In genomic region chr6:169812257-169812644, GRCh38 we compare ENCODE assay signal across 20 cellular contexts.
A peak's percentile ranks its signal among the peaks of the same experiment; 100 is the strongest.
DNase-seq lines count a peak whose midpoint lies in the region; ATAC-seq and TF ChIP-seq lines count a peak whose summit lies in the region.
"Had no signal": no experiment of that assay in that cellular context is flagged by ENCODE, and none has a peak within 500 bp of the region (broad histone marks: within the 10 kb centered on the region; RNA-seq: fewer than 3 reads in every experiment).

No MANE protein-coding gene starts in this region.

- H3K27ac ChIP-seq in Peyer's patch, result no peak overlapping the region
- no peak overlapping the region for H3K27ac ChIP-seq in endodermal cell (ENCODE audit: low read depth, low read length)
- no peak overlapping the region for H3K27ac ChIP-seq in neuronal stem cell (replicated peaks; ENCODE audit: low read length)
- H3K27ac ChIP-seq in upper lobe of right lung, result no peak overlapping the region
- H3K27ac ChIP-seq: C4-2B, HL-60 had no signal

- H3K36me3 Mint-ChIP-seq in endodermal cell (ENCODE audit: low read depth), result no peaks in the 10 kb centered on the region
- H3K36me3 Mint-ChIP-seq in T-helper 2 cell treated with Interferon-gamma antibody and Interleukin-4, amounts not matched to agents 5 μg/mL and 100 μg/mL, for 36 hours (ENCODE audit: low read depth), result no peaks in the 10 kb centered on the region
- H3K36me3 Mint-ChIP-seq: CD8-positive, alpha-beta T cell had no signal

- H3K27ac Mint-ChIP-seq in endodermal cell, result peak overlapping the region; percentile 52
- no peak overlapping the region for H3K27ac Mint-ChIP-seq in T-helper 2 cell treated with Interferon-gamma antibody and Interleukin-4, amounts not matched to agents 5 μg/mL and 100 μg/mL, for 36 hours
- H3K27ac Mint-ChIP-seq: B cell; CD8-positive, alpha-beta T cell had no signal

- H3K4me2 ChIP-seq in neuronal stem cell (ENCODE audit: insufficient read depth, low read length, poor library complexity, severe bottlenecking), result no peak overlapping the region

- H2AK5ac ChIP-seq in neuronal stem cell (ENCODE audit: low read depth, low read length), result peak overlapping the region; percentile 99

- TF ChIP-seq CTCF in Peyer's patch (IDR thresholded peaks at IDR 0.05), result no peak
- TF ChIP-seq CTCF in endodermal cell (conservative IDR thresholded peaks at IDR 0.05), result no peak
- no peak for TF ChIP-seq CTCF in upper lobe of right lung (IDR thresholded peaks at IDR 0.05)

- TF ChIP-seq POLR2A in Peyer's patch (IDR thresholded peaks at IDR 0.05), result no peak

- H2BK120ac ChIP-seq in neuronal stem cell (ENCODE audit: low read depth, low read length), result peak overlapping the region; percentile 96

- 94 to 100% methylated on average over 7 to 17 of the region's 17 CpGs for WGBS in endodermal cell (ENCODE audit: insufficient coverage in 1 of 2, insufficient read length in 1 of 2), 2 experiments
- WGBS in neuronal stem cell (ENCODE audit: extremely low coverage in 2 of 2, insufficient read length in 2 of 2, insufficient replicate concordance in 1 of 2), 2 donors, result no CpG with 5 or more reads among the region's 17 CpGs

- H3K9ac ChIP-seq in endodermal cell (ENCODE audit: extremely low read depth, low read length, poor library complexity, severe bottlenecking) (no peak overlapping the region), neuronal stem cell (ENCODE audit: low read depth, low read length, poor library complexity) (no peak overlapping the region)

- peaks cover 25% of the 10 kb centered on the region for H3K9me3 Mint-ChIP-seq in endodermal cell
- H3K9me3 Mint-ChIP-seq in T-helper 2 cell treated with Interferon-gamma antibody and Interleukin-4, amounts not matched to agents 5 μg/mL and 100 μg/mL, for 36 hours, result peaks cover 7% of the 10 kb centered on the region

- no peak for ATAC-seq in upper lobe of right lung
- ATAC-seq: CD8-positive, alpha-beta T cell; HCT116 had no signal

- no peaks in the 10 kb centered on the region for H3K4me1 ChIP-seq in Peyer's patch
- H3K4me1 ChIP-seq in endodermal cell (ENCODE audit: control insufficient read depth, insufficient read depth, low read length), result peaks cover 22% of the 10 kb centered on the region
- peaks cover 0 to 17% of the 10 kb centered on the region in 2 donors for H3K4me1 ChIP-seq in neuronal stem cell (ENCODE audit: control insufficient read depth in 2 of 2, insufficient read depth in 1 of 2, low read depth in 1 of 2, low read length in 2 of 2)
- H3K4me1 ChIP-seq in upper lobe of right lung, result no peaks in the 10 kb centered on the region

- H3K14ac ChIP-seq in neuronal stem cell (ENCODE audit: low read length), result no peak overlapping the region

- intact Hi-C loops in upper lobe of right lung (cut with DNase I), result no loop called here

- H2BK15ac ChIP-seq in neuronal stem cell (ENCODE audit: low read length), result peak overlapping the region; percentile 95

- H2AFZ ChIP-seq in neuronal stem cell (ENCODE audit: low read length), result no peak overlapping the region

- peaks cover 28% of the 10 kb centered on the region for H3K4me1 Mint-ChIP-seq in endodermal cell
- H3K4me1 Mint-ChIP-seq in T-helper 2 cell treated with Interferon-gamma antibody and Interleukin-4, amounts not matched to agents 5 μg/mL and 100 μg/mL, for 36 hours (ENCODE audit: low read depth), result peaks cover 5% of the 10 kb centered on the region

- H3K4ac ChIP-seq in neuronal stem cell (ENCODE audit: low read length), result peak overlapping the region; percentile 94

- H3K27me3 ChIP-seq in Peyer's patch, result no peaks in the 10 kb centered on the region
- no peaks in the 10 kb centered on the region for H3K27me3 ChIP-seq in endodermal cell (ENCODE audit: control insufficient read depth, insufficient read depth, low read length, poor library complexity, severe bottlenecking)
- H3K27me3 ChIP-seq in neuronal stem cell (ENCODE audit: control insufficient read depth in 3 of 3, insufficient read depth in 3 of 3, low read depth in 1 of 3, low read length in 3 of 3), result no peaks in the 10 kb centered on the region
- no peaks in the 10 kb centered on the region for H3K27me3 ChIP-seq in upper lobe of right lung

- H3K18ac ChIP-seq in neuronal stem cell (ENCODE audit: low read length), result peak overlapping the region; percentile 98

- no peaks in the 10 kb centered on the region for H3K36me3 ChIP-seq in Peyer's patch
- no peaks in the 10 kb centered on the region for H3K36me3 ChIP-seq in endodermal cell (ENCODE audit: control insufficient read depth, insufficient read depth, low read length)
- no peaks in the 10 kb centered on the region for H3K36me3 ChIP-seq in neuronal stem cell (replicated peaks in 1 of 2; ENCODE audit: control insufficient read depth in 2 of 2, insufficient read depth in 2 of 2, low read length in 2 of 2)
- H3K36me3 ChIP-seq in upper lobe of right lung, result no peaks in the 10 kb centered on the region

- peak overlapping the region; percentile 60 for H3K23ac ChIP-seq in neuronal stem cell (ENCODE audit: low read depth, low read length, poor library complexity)

- H3K9me3 ChIP-seq in Peyer's patch, result peaks cover 0 to 3% (median 0%) of the 10 kb centered on the region in 4 donors
- H3K9me3 ChIP-seq in endodermal cell (ENCODE audit: control insufficient read depth, low read length), result peaks cover 9% of the 10 kb centered on the region
- peaks cover 0 to 3% of the 10 kb centered on the region in 2 donors for H3K9me3 ChIP-seq in neuronal stem cell (replicated peaks in 1 of 2; ENCODE audit: control insufficient read depth in 2 of 2, insufficient read depth in 1 of 2, low read depth in 1 of 2, low read length in 2 of 2)
- no peaks in the 10 kb centered on the region for H3K9me3 ChIP-seq in upper lobe of right lung

- no peak overlapping the region for H3K4me3 Mint-ChIP-seq in endodermal cell
- H3K4me3 Mint-ChIP-seq in T-helper 2 cell treated with Interferon-gamma antibody and Interleukin-4, amounts not matched to agents 5 μg/mL and 100 μg/mL, for 36 hours, result no peak overlapping the region
- H3K4me3 Mint-ChIP-seq: B cell; CD8-positive, alpha-beta T cell had no signal

- H4K91ac ChIP-seq in neuronal stem cell (ENCODE audit: low read depth, low read length, poor library complexity), result no peak overlapping the region

- DNase-seq in Peyer's patch (peak in 2 of 3 donors; percentile 24 to 37), endodermal cell (no peak), neuronal stem cell (ENCODE audit: low spot score) (no peak), upper lobe of right lung (peak; percentile 55), HuH-7.5 (ENCODE audit: low spot score) (no peak)
- no peak for DNase-seq in activated T-cell treated with anti-CD3 and anti-CD28 coated beads, Interleukin-2, amount 50 U/mL, for 48 hours
- DNase-seq in T-helper 2 cell treated with Interferon-gamma antibody and Interleukin-4, amounts not matched to agents 5 μg/mL and 100 μg/mL, for 36 hours (ENCODE audit: low spot score), result no peak
- DNase-seq: CD8-positive, alpha-beta T cell; DMS 273 treated with DMSO at 0.1 percent for 48 hours; DMS79; GF-D8; Karpas-422; NCI-H1105; NCI-H2029; NCI-H526 treated with DMSO at 0.1 percent for 48 hours; SHP77 treated with DMSO at 0.1 percent for 48 hours had no signal

- H3K4me3 ChIP-seq in Peyer's patch (no peak overlapping the region), endodermal cell (ENCODE audit: low read length) (no peak overlapping the region), neuronal stem cell (ENCODE audit: low read length in 2 of 2) (no peak overlapping the region), upper lobe of right lung (no peak overlapping the region)

- H4K8ac ChIP-seq in neuronal stem cell (ENCODE audit: low read depth, low read length), result no peak overlapping the region

- peaks cover 7% of the 10 kb centered on the region for H3K27me3 Mint-ChIP-seq in endodermal cell (ENCODE audit: insufficient read depth)
- H3K27me3 Mint-ChIP-seq in T-helper 2 cell treated with Interferon-gamma antibody and Interleukin-4, amounts not matched to agents 5 μg/mL and 100 μg/mL, for 36 hours (ENCODE audit: low read depth), result peaks cover 24% of the 10 kb centered on the region

- no peaks in the 10 kb centered on the region for H3K79me1 ChIP-seq in neuronal stem cell (ENCODE audit: low read depth, low read length)

- peak overlapping the region; percentile 90 for H2BK5ac ChIP-seq in neuronal stem cell (ENCODE audit: low read length)

- H2BK12ac ChIP-seq in neuronal stem cell (ENCODE audit: low read length), result peak overlapping the region; percentile 99

Comparison
In these comparisons a context has a peak if more than half of its experiments do, and no peak if none do; other contexts are left out.
1. DNase-seq: peak in Peyer's patch (2 of 3) and upper lobe of right lung (single experiment); none in endodermal cell (single experiment), neuronal stem cell (single experiment), activated T-cell treated with anti-CD3 and anti-CD28 coated beads, Interleukin-2, amount 50 U/mL, for 48 hours (0 of 2), HuH-7.5 (single experiment) and T-helper 2 cell treated with Interferon-gamma antibody and Interleukin-4, amounts not matched to agents 5 μg/mL and 100 μg/mL, for 36 hours (single experiment).